Comparison of ENCODE assay signal across 8 cellular contexts in genomic region chr10:24513155-24513554, GRCh38.
DNase-seq lines count a peak whose midpoint lies in the region; ATAC-seq, FAIRE-seq and TF ChIP-seq lines count a peak whose summit lies in the region.

No MANE protein-coding gene starts in this region.

- no peak overlapping the region for H2BK120ac ChIP-seq in H9 (ENCODE audit: low read depth, low read length, poor library complexity, severe bottlenecking)

- H2BK20ac ChIP-seq in H9 (ENCODE audit: low read depth, low read length, poor library complexity, severe bottlenecking), result no peak overlapping the region

- peak; percentile 68 for TF ChIP-seq CTCF in H9 (conservative IDR thresholded peaks at IDR 0.05)
- TF ChIP-seq CTCF in astrocyte (IDR thresholded peaks at IDR 0.05; ENCODE audit: insufficient read depth, low read depth, low read length), result peak; percentile 35
- no peak for TF ChIP-seq CTCF in OCI-LY7 (conservative IDR thresholded peaks at IDR 0.05; ENCODE audit: low read length)

- no peaks in the 10 kb centered on the region for H3K9me3 ChIP-seq in H9 (ENCODE audit: control insufficient read depth, low read depth, low read length)
- H3K9me3 ChIP-seq in astrocyte (ENCODE audit: insufficient read depth, low read depth, low read length), result no peaks in the 10 kb centered on the region
- H3K9me3 ChIP-seq in OCI-LY7 (ENCODE audit: low read length), result no peaks in the 10 kb centered on the region

- no peak overlapping the region for H2BK12ac ChIP-seq in H9 (ENCODE audit: insufficient read length, low read depth, low read length)

- H3K23ac ChIP-seq in H9 (ENCODE audit: insufficient read length, low read depth, low read length), result no peak overlapping the region

- CTCF ChIA-PET in OCI-LY7 (lab: Charles Lee; ENCODE audit: unreplicated experiment), result no interaction called here

- H3K56ac ChIP-seq in H9 (ENCODE audit: insufficient read length, low read depth, low read length), result no peak overlapping the region

- no peak overlapping the region for H4K8ac ChIP-seq in H9 (replicated peaks; ENCODE audit: insufficient read length, low read depth, low read length)

- no peak overlapping the region for H4K5ac ChIP-seq in H9 (ENCODE audit: insufficient read length, low read depth, low read length)

- no peak overlapping the region for H4K91ac ChIP-seq in H9 (ENCODE audit: insufficient read length, low read depth, low read length)

- no peak overlapping the region for H2BK15ac ChIP-seq in H9 (ENCODE audit: low read depth, low read length)

- peak; percentile 37 for DNase-seq in Ammon's horn (ENCODE audit: low spot score)
- DNase-seq in H9, result no peak
- peak; percentile 13 for DNase-seq in astrocyte (ENCODE audit: low read depth)
- DNase-seq in left colon, result peak in 1 of 2 donors; percentile 24
- DNase-seq in T-helper 1 cell, result no peak
- DNase-seq in OCI-LY7 (ENCODE audit: low spot score), result no peak

- H2BK5ac ChIP-seq in H9 (ENCODE audit: insufficient read length, low read length), result no peak overlapping the region

- no peak overlapping the region for H3K4me3 ChIP-seq in astrocyte (ENCODE audit: insufficient read depth, low read depth, low read length)
- H3K4me3 ChIP-seq in OCI-LY7 (ENCODE audit: low read depth, low read length, poor library complexity, severe bottlenecking), result no peak overlapping the region

- no peaks in the 10 kb centered on the region for H3K9me2 ChIP-seq in OCI-LY7 (ENCODE audit: insufficient read depth, low read length)

- no peaks in the 10 kb centered on the region for H3K36me3 Mint-ChIP-seq in H9 (ENCODE audit: insufficient read depth in 1 of 3, low read depth in 3 of 3)
- H3K36me3 Mint-ChIP-seq in astrocyte (ENCODE audit: low read depth, unreplicated experiment), result peaks cover 19% of the 10 kb centered on the region

- no peak overlapping the region for H3T11ph ChIP-seq in H9 (ENCODE audit: low read length)

- peaks cover 10% of the 10 kb centered on the region for H3K36me3 ChIP-seq in astrocyte (ENCODE audit: insufficient read depth, low read length)
- no peaks in the 10 kb centered on the region for H3K36me3 ChIP-seq in OCI-LY7 (ENCODE audit: insufficient read depth, low read length)

- H4K20me1 ChIP-seq in H9 (ENCODE audit: control insufficient read depth, insufficient read depth, insufficient read length) (no peaks in the 10 kb centered on the region), astrocyte (ENCODE audit: insufficient read depth, low read length) (peaks cover 3% of the 10 kb centered on the region), OCI-LY7 (ENCODE audit: insufficient read depth, low read length) (no peaks in the 10 kb centered on the region)

- H3K27me3 Mint-ChIP-seq in H9 (ENCODE audit: low read depth), result no peaks in the 10 kb centered on the region
- no peaks in the 10 kb centered on the region for H3K27me3 Mint-ChIP-seq in astrocyte (ENCODE audit: low read depth, unreplicated experiment)

- no TSS peak for BruUV-seq in OCI-LY7 (replicated peaks; lab: Mats Ljungman, UMichigan)

- H3K27ac Mint-ChIP-seq in H9 (no peak overlapping the region), astrocyte (ENCODE audit: unreplicated experiment) (no peak overlapping the region)

- H3K27ac ChIP-seq in H9 (ENCODE audit: insufficient read length, low read depth, low read length) (no peak overlapping the region), astrocyte (ENCODE audit: low read depth, low read length) (no peak overlapping the region), OCI-LY7 (ENCODE audit: low read depth, low read length, poor library complexity, severe bottlenecking) (no peak overlapping the region)

- H3K4me1 Mint-ChIP-seq in H9 (0 out of 4 replicates have a peak, but pooled peaks cover 0 to 2% of the 10 kb centered on the region in 2 experiments), astrocyte (ENCODE audit: low read depth, unreplicated experiment) (peaks cover 10% of the 10 kb centered on the region)

- H3K27me3 ChIP-seq in H9 (ENCODE audit: insufficient read depth, low read length) (no peaks in the 10 kb centered on the region), astrocyte (ENCODE audit: insufficient read depth, low read length) (no peaks in the 10 kb centered on the region)

- POLR2A ChIA-PET in OCI-LY7 (lab: Charles Lee), result no interaction called here

- H3K4me3 Mint-ChIP-seq in H9 (no peak overlapping the region), astrocyte (ENCODE audit: unreplicated experiment) (no peak overlapping the region)

- no peak overlapping the region for H3K14ac ChIP-seq in H9 (ENCODE audit: insufficient read depth, low read length)

- no CpG with 5 or more reads among the region's 9 CpGs for WGBS in H9 (ENCODE audit: extremely low coverage, insufficient read length, low lambda C conversion rate)

- no peak overlapping the region for H3K18ac ChIP-seq in H9 (ENCODE audit: insufficient read length, low read depth, low read length)

- H2AFZ ChIP-seq in H9 (ENCODE audit: low read length) (no peak overlapping the region), astrocyte (ENCODE audit: low read depth, low read length) (no peak overlapping the region), OCI-LY7 (ENCODE audit: low read length) (no peak overlapping the region)

- H3K4me2 ChIP-seq in H9 (ENCODE audit: insufficient read depth, insufficient read length, low read length) (no peak overlapping the region), astrocyte (ENCODE audit: low read length) (no peak overlapping the region), OCI-LY7 (ENCODE audit: low read length) (no peak overlapping the region)

- H3K23me2 ChIP-seq in H9 (ENCODE audit: insufficient read length, low read depth, low read length, poor library complexity, severe bottlenecking), result no peaks in the 10 kb centered on the region

- no peaks in the 10 kb centered on the region for H3K4me1 ChIP-seq in H9 (ENCODE audit: insufficient read depth, low read length)
- H3K4me1 ChIP-seq in astrocyte (ENCODE audit: insufficient read depth, low read length), result no peaks in the 10 kb centered on the region
- no peaks in the 10 kb centered on the region for H3K4me1 ChIP-seq in OCI-LY7 (ENCODE audit: insufficient read depth, low read length, poor library complexity, severe bottlenecking)

- ATAC-seq in left colon, result peak; percentile 43
- no peak for ATAC-seq in HG02840 (IDR thresholded peaks at IDR 0.05; ENCODE audit: low FRiP score, unreplicated experiment)
- ATAC-seq in GM18498 (IDR thresholded peaks at IDR 0.05; ENCODE audit: unreplicated experiment), result no peak

- intact Hi-C loops in left colon (cut with DNase I, micrococcal nuclease), result loop anchor here (10.0 kb wide), 2 partner anchors 148 to 518 kb away; no protein-coding TSS in a partner anchor
- intact Hi-C loops in OCI-LY7 (cut with micrococcal nuclease; ENCODE audit: unreplicated experiment), result no loop called here

- H3K9ac ChIP-seq in H9 (ENCODE audit: extremely low read depth, insufficient read length, low read length) (no peak overlapping the region), astrocyte (ENCODE audit: low read length) (no peak overlapping the region)

- H3K79me1 ChIP-seq in H9 (ENCODE audit: insufficient read depth, low read depth, low read length, poor library complexity, severe bottlenecking), result no peaks in the 10 kb centered on the region

- H3K79me2 ChIP-seq in H9 (ENCODE audit: insufficient read depth, low read length), result no peaks in the 10 kb centered on the region
- no peaks in the 10 kb centered on the region for H3K79me2 ChIP-seq in astrocyte (ENCODE audit: insufficient read depth, low read length)
- no peaks in the 10 kb centered on the region for H3K79me2 ChIP-seq in OCI-LY7 (ENCODE audit: insufficient read depth, low read depth, low read length)

- peak; percentile 62 for FAIRE-seq in astrocyte (lab: Jason Lieb, UNC)

- no peak overlapping the region for H2AK5ac ChIP-seq in H9 (ENCODE audit: insufficient read length, low read length)

- H3K9me3 Mint-ChIP-seq in H9 (no peaks in the 10 kb centered on the region), astrocyte (ENCODE audit: unreplicated experiment) (no peaks in the 10 kb centered on the region)

- H3K4ac ChIP-seq in H9 (ENCODE audit: low read depth, low read length), result no peak overlapping the region

Comparison
In these comparisons a context has a peak if more than half of its experiments do, and no peak if none do; other contexts are left out.
1. DNase-seq: peak in Ammon's horn (single experiment) and astrocyte (single experiment); none in H9 (single experiment), T-helper 1 cell (0 of 5) and OCI-LY7 (single experiment).